ENCODE assay signal across 8 cellular contexts in genomic region chr2:42169869-42170465, GRCh38. TPM values are rescaled to one million over a fixed set of nuclear protein-coding genes. Genes with fewer than 3 reads are reported as not detected.
DNase-seq lines count a peak whose midpoint lies in the region; ATAC-seq, FAIRE-seq and TF ChIP-seq lines count a peak whose summit lies in the region.

No MANE protein-coding gene starts in this region.

- WGBS in pancreas, 2 donors, result 1% methylated on average over 11 of the region's 11 CpGs

- no peak for FAIRE-seq in pancreas (lab: Jason Lieb, UNC)

- TF ChIP-seq CTCF in Peyer's patch (IDR thresholded peaks at IDR 0.05), result no peak
- no peak for TF ChIP-seq CTCF in epithelial cell of proximal tubule (conservative IDR thresholded peaks at IDR 0.05; ENCODE audit: low read depth, low read length)
- TF ChIP-seq CTCF in pancreas (IDR thresholded peaks at IDR 0.05), result no peak

- peak overlapping the region; percentile 91 to 97 (median 94) for H3K27ac ChIP-seq in Peyer's patch
- H3K27ac ChIP-seq in pancreas, result peak overlapping the region; percentile 90 to 95 (median 92)

- TF ChIP-seq POLR2A in GM18505 (IDR thresholded peaks at IDR 0.05; ENCODE audit: borderline replicate concordance, extremely low read depth, insufficient read depth, insufficient read length) (no peak), Peyer's patch (IDR thresholded peaks at IDR 0.05) (no peak)

- ATAC-seq in GM18505 (IDR thresholded peaks at IDR 0.05; ENCODE audit: unreplicated experiment) (peak; percentile 26), HG02885 (IDR thresholded peaks at IDR 0.05; ENCODE audit: poor library complexity, unreplicated experiment) (peak; percentile 36), pancreas (peak; percentile 2 to 12 (median 10))

- intact Hi-C loops in pancreas (cut with DNase I), result no loop called here

- H3K36me3 ChIP-seq in Peyer's patch (no peaks in the 10 kb centered on the region), pancreas (no peaks in the 10 kb centered on the region)

- H3K9me3 ChIP-seq in Peyer's patch (no peaks in the 10 kb centered on the region), pancreas (no peaks in the 10 kb centered on the region)

- H3K4me3 ChIP-seq in Peyer's patch (peak overlapping the region; percentile 72 to 91 (median 80)), epithelial cell of proximal tubule (ENCODE audit: low read depth, low read length) (peak overlapping the region; percentile 73), pancreas (peak overlapping the region; percentile 72 to 92 (median 79))

- H3K27me3 ChIP-seq in Peyer's patch, result no peaks in the 10 kb centered on the region
- H3K27me3 ChIP-seq in pancreas, result no peaks in the 10 kb centered on the region

- DNase-seq in A172 (ENCODE audit: low spot score) (peak; percentile 19), Peyer's patch (peak in 1 of 3 donors; percentile 43), epithelial cell of proximal tubule (ENCODE audit: low read depth) (no peak), pancreas (no peak), NCI-H2081 (lab: John Stamatoyannopoulos, UW) (no peak), mesenteric fat pad (ENCODE audit: low spot score) (no peak)

- H3K4me1 ChIP-seq in Peyer's patch, result peaks cover 0 to 27% (median 3%) of the 10 kb centered on the region in 4 donors
- H3K4me1 ChIP-seq in pancreas, result peaks cover 10 to 21% (median 10%) of the 10 kb centered on the region in 3 donors

RNA-seq across cellular contexts. Expression of gene EML4, which starts 0.8 kb away (rescaled TPM):
- total RNA-seq in A172 (2014; rRNA removed; shearing (Covaris generic)), result 32.1 and 42.6 TPM in 2 replicates
- 100 to 1,000 TPM in 1 of 4 donors, 10 to 100 TPM in 3; 73.7 to 115 (median 84.4) TPM for total RNA-seq in Peyer's patch
- total RNA-seq in epithelial cell of proximal tubule, result 31.3 and 33.7 TPM in 2 replicates
- total RNA-seq in pancreas, result 10 to 100 TPM; 29.9 to 44.0 (median 36.0) TPM
- 10 to 100 TPM; 12.5 to 21.3 TPM for polyA plus RNA-seq in pancreas
- 46.2 TPM for total RNA-seq in mesenteric fat pad
